Comparison of ENCODE assay signal across 17 cellular contexts in genomic region chr11:69863544-69864200, GRCh38. TPM values are rescaled to one million over a fixed set of nuclear protein-coding genes. Genes with fewer than 3 reads are reported as not detected.
A peak's percentile ranks its signal among the peaks of the same experiment; 100 is the strongest.
DNase-seq lines count a peak whose midpoint lies in the region; ATAC-seq and TF ChIP-seq lines count a peak whose summit lies in the region.
"Had no signal": no experiment of that assay in that cellular context is flagged by ENCODE, and none has a peak within 500 bp of the region (broad histone marks: within the 10 kb centered on the region; RNA-seq: fewer than 3 reads in every experiment).

No MANE protein-coding gene starts in this region.

- H4K20me1 ChIP-seq in neural progenitor cell (ENCODE audit: low read depth): no peaks in the 10 kb centered on the region

- H2AFZ ChIP-seq in neural progenitor cell (replicated peaks): no peak overlapping the region
- H2AFZ ChIP-seq: GM23338 had no signal

- ATAC-seq in left lobe of liver (no peak), GM19035 (IDR thresholded peaks at IDR 0.05; ENCODE audit: unreplicated experiment) (no peak)
- ATAC-seq: GM23338 had no signal

- no peaks in the 10 kb centered on the region for H3K36me3 ChIP-seq in right atrium auricular region
- no peaks in the 10 kb centered on the region for H3K36me3 ChIP-seq in neural progenitor cell
- H3K36me3 ChIP-seq: BLaER1 treated with 17β-estradiol and CSF1 and Interleukin-3, amounts not matched to agents 10 nM and 100 nM had no signal

- no peaks in the 10 kb centered on the region for H3K79me2 ChIP-seq in neural progenitor cell (ENCODE audit: low read depth)

- no peak overlapping the region for H3K4me3 ChIP-seq in right atrium auricular region
- H3K4me3 ChIP-seq in neural progenitor cell: no peak overlapping the region
- H3K4me3 ChIP-seq: BLaER1 treated with 17β-estradiol and CSF1 and Interleukin-3, amounts not matched to agents 10 nM and 100 nM; GM23338 had no signal

- peak; percentile 53 for DNase-seq in cardiac septum (ENCODE audit: low spot score)
- no peak for DNase-seq in right atrium auricular region (ENCODE audit: low spot score)
- peak; percentile 35 for DNase-seq in left lobe of liver (ENCODE audit: low spot score)
- DNase-seq in neural progenitor cell (ENCODE audit: low spot score): no peak
- DNase-seq in SIG-M5 treated with dmso at 0.1 percent for 504 hours (lab: John Stamatoyannopoulos, UW; ENCODE audit: unreplicated experiment): no peak
- no peak for DNase-seq in EL
- DNase-seq: ACHN; CD4-positive, CD25-positive, alpha-beta regulatory T cell; DMS 273 treated with DMSO at 0.1 percent for 48 hours; DMS79; H9 had no signal

- TF ChIP-seq CTCF in right atrium auricular region (IDR thresholded peaks at IDR 0.05) (no peak), neural progenitor cell (IDR thresholded peaks at IDR 0.05) (no peak)

- no peaks in the 10 kb centered on the region for H3K9me3 Mint-ChIP-seq in neural progenitor cell
- H3K9me3 Mint-ChIP-seq: CD4-positive, CD25-positive, alpha-beta regulatory T cell; H9; IgD-negative memory B cell had no signal

- H3K4me1 Mint-ChIP-seq in neural progenitor cell: peaks cover 39% of the 10 kb centered on the region
- H3K4me1 Mint-ChIP-seq: CD4-positive, CD25-positive, alpha-beta regulatory T cell; IgD-negative memory B cell had no signal

- peak overlapping the region; percentile 53 for H3K27ac Mint-ChIP-seq in neural progenitor cell
- H3K27ac Mint-ChIP-seq: CD4-positive, CD25-positive, alpha-beta regulatory T cell; GM23338; IgD-negative memory B cell had no signal

- H3K4me1 ChIP-seq in right atrium auricular region (no peaks in the 10 kb centered on the region), neural progenitor cell (peaks cover 16% of the 10 kb centered on the region)

- H3K9me3 ChIP-seq in right atrium auricular region (no peaks in the 10 kb centered on the region), neural progenitor cell (ENCODE audit: low read depth) (no peaks in the 10 kb centered on the region)

- H3K27ac ChIP-seq in right atrium auricular region (no peak overlapping the region), neural progenitor cell (no peak overlapping the region)
- H3K27ac ChIP-seq: BLaER1 treated with 17β-estradiol and CSF1 and Interleukin-3, amounts not matched to agents 10 nM and 100 nM had no signal

- H3K4me2 ChIP-seq in neural progenitor cell: no peak overlapping the region
- H3K4me2 ChIP-seq: BLaER1 treated with 17β-estradiol and CSF1 and Interleukin-3, amounts not matched to agents 10 nM and 100 nM; GM23338 had no signal

- H3K27me3 ChIP-seq in right atrium auricular region (no peaks in the 10 kb centered on the region), neural progenitor cell (no peaks in the 10 kb centered on the region)

- H3K36me3 Mint-ChIP-seq in neural progenitor cell: no peaks in the 10 kb centered on the region
- H3K36me3 Mint-ChIP-seq: CD4-positive, CD25-positive, alpha-beta regulatory T cell; IgD-negative memory B cell had no signal

- peaks cover 14% of the 10 kb centered on the region for H3K27me3 Mint-ChIP-seq in neural progenitor cell (ENCODE audit: insufficient read depth, low read depth)

- no peak overlapping the region for H3K9ac ChIP-seq in neural progenitor cell
- H3K9ac ChIP-seq: BLaER1 treated with 17β-estradiol and CSF1 and Interleukin-3, amounts not matched to agents 10 nM and 100 nM had no signal

- no peak overlapping the region for H3K4me3 Mint-ChIP-seq in neural progenitor cell
- H3K4me3 Mint-ChIP-seq: GM23338, H9, IgD-negative memory B cell had no signal

- intact Hi-C loops in cardiac septum (cut with DNase I): no loop called here

- peaks cover 12% of the 10 kb centered on the region for H3F3A ChIP-seq in neural progenitor cell (ENCODE audit: low read depth)

RNA-seq across cellular contexts. Expression of gene FGF3, which starts 44.5 kb away (rescaled TPM):
- not detected for total RNA-seq in cardiac septum
- total RNA-seq in right atrium auricular region: not detected
- not detected for total RNA-seq in left lobe of liver
- total RNA-seq in neural progenitor cell (ENCODE audit: low replicate concordance): not detected in 2 replicates
- total RNA-seq: A172; CD4-positive, CD25-positive, alpha-beta regulatory T cell; H9; HT1080 had no signal

Comparison
In these comparisons a context has a peak if more than half of its experiments do, and no peak if none do; other contexts are left out.
1. DNase-seq: peak in cardiac septum (single experiment) and left lobe of liver (single experiment); none in right atrium auricular region (single experiment), neural progenitor cell (single experiment), SIG-M5 treated with dmso at 0.1 percent for 504 hours (single experiment) and EL (single experiment).